Comparison of ENCODE assay signal across 1 cellular context in the genomic region with DNA sequence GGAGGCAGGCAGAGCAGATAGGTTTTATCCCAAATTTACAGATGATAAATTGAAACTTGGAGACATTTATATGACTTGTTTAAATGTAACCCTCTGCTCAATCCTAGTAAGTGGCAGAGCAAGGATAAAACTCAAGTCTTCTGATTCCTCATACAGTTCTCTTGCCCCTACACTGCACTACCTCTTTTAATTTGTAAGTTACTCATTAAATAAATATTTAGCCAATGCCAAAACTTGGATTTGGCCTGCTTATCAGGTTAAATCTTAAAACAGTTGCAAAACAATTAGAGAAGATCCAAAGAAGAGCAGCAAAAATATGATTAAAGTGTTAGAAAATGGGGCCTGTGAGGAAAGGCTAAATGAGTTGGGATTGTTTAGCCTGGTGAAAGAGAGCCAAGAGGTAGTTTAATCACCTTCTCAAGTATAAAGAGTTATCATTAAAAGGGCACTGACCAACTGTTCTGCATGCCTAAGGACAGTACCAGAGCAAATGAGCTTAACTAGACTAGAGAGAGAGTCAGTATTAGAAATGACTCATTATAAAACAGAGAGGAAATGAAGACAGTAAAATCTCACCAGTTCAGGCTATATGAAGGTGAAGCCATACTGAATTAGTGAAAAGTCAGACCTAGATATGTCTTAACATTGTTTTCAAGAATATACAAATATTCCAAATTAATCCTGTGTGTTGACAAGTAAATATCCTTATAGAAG.
TF ChIP-seq lines count a peak whose summit lies in the region.

No MANE protein-coding gene starts in this region.

TF ChIP-seq in GM12878, 131 proteins besides CTCF, POLR2A, EP300 and RAD21:
- TF ChIP-seq, protein P1, sequence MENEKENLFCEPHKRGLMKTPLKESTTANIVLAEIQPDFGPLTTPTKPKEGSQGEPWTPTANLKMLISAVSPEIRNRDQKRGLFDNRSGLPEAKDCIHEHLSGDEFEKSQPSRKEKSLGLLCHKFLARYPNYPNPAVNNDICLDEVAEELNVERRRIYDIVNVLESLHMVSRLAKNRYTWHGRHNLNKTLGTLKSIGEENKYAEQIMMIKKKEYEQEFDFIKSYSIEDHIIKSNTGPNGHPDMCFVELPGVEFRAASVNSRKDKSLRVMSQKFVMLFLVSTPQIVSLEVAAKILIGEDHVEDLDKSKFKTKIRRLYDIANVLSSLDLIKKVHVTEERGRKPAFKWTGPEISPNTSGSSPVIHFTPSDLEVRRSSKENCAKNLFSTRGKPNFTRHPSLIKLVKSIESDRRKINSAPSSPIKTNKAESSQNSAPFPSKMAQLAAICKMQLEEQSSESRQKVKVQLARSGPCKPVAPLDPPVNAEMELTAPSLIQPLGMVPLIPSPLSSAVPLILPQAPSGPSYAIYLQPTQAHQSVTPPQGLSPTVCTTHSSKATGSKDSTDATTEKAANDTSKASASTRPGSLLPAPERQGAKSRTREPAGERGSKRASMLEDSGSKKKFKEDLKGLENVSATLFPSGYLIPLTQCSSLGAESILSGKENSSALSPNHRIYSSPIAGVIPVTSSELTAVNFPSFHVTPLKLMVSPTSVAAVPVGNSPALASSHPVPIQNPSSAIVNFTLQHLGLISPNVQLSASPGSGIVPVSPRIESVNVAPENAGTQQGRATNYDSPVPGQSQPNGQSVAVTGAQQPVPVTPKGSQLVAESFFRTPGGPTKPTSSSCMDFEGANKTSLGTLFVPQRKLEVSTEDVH (IDR thresholded peaks at IDR 0.05; ENCODE audit: low read depth, partially characterized antibody), result no peak
- TF ChIP-seq, protein P2, sequence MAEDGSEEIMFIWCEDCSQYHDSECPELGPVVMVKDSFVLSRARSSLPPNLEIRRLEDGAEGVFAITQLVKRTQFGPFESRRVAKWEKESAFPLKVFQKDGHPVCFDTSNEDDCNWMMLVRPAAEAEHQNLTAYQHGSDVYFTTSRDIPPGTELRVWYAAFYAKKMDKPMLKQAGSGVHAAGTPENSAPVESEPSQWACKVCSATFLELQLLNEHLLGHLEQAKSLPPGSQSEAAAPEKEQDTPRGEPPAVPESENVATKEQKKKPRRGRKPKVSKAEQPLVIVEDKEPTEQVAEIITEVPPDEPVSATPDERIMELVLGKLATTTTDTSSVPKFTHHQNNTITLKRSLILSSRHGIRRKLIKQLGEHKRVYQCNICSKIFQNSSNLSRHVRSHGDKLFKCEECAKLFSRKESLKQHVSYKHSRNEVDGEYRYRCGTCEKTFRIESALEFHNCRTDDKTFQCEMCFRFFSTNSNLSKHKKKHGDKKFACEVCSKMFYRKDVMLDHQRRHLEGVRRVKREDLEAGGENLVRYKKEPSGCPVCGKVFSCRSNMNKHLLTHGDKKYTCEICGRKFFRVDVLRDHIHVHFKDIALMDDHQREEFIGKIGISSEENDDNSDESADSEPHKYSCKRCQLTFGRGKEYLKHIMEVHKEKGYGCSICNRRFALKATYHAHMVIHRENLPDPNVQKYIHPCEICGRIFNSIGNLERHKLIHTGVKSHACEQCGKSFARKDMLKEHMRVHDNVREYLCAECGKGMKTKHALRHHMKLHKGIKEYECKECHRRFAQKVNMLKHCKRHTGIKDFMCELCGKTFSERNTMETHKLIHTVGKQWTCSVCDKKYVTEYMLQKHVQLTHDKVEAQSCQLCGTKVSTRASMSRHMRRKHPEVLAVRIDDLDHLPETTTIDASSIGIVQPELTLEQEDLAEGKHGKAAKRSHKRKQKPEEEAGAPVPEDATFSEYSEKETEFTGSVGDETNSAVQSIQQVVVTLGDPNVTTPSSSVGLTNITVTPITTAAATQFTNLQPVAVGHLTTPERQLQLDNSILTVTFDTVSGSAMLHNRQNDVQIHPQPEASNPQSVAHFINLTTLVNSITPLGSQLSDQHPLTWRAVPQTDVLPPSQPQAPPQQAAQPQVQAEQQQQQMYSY (CRISPR knock-in tag; IDR thresholded peaks at IDR 0.05), result no peak
- no peak for TF ChIP-seq SMAD1 (IDR thresholded peaks at IDR 0.05; ENCODE audit: low read depth, partially characterized antibody)
- peak; percentile 55 for TF ChIP-seq JUNB (IDR thresholded peaks at IDR 0.05)
- TF ChIP-seq SMARCA5 (IDR thresholded peaks at IDR 0.05), result no peak
- no peak for TF ChIP-seq LARP7 (IDR thresholded peaks at IDR 0.05)
- TF ChIP-seq, protein P3, sequence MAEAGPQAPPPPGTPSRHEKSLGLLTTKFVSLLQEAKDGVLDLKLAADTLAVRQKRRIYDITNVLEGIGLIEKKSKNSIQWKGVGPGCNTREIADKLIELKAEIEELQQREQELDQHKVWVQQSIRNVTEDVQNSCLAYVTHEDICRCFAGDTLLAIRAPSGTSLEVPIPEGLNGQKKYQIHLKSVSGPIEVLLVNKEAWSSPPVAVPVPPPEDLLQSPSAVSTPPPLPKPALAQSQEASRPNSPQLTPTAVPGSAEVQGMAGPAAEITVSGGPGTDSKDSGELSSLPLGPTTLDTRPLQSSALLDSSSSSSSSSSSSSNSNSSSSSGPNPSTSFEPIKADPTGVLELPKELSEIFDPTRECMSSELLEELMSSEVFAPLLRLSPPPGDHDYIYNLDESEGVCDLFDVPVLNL (IDR thresholded peaks at IDR 0.05; ENCODE audit: low read depth, low read length), result no peak
- TF ChIP-seq, protein P4, sequence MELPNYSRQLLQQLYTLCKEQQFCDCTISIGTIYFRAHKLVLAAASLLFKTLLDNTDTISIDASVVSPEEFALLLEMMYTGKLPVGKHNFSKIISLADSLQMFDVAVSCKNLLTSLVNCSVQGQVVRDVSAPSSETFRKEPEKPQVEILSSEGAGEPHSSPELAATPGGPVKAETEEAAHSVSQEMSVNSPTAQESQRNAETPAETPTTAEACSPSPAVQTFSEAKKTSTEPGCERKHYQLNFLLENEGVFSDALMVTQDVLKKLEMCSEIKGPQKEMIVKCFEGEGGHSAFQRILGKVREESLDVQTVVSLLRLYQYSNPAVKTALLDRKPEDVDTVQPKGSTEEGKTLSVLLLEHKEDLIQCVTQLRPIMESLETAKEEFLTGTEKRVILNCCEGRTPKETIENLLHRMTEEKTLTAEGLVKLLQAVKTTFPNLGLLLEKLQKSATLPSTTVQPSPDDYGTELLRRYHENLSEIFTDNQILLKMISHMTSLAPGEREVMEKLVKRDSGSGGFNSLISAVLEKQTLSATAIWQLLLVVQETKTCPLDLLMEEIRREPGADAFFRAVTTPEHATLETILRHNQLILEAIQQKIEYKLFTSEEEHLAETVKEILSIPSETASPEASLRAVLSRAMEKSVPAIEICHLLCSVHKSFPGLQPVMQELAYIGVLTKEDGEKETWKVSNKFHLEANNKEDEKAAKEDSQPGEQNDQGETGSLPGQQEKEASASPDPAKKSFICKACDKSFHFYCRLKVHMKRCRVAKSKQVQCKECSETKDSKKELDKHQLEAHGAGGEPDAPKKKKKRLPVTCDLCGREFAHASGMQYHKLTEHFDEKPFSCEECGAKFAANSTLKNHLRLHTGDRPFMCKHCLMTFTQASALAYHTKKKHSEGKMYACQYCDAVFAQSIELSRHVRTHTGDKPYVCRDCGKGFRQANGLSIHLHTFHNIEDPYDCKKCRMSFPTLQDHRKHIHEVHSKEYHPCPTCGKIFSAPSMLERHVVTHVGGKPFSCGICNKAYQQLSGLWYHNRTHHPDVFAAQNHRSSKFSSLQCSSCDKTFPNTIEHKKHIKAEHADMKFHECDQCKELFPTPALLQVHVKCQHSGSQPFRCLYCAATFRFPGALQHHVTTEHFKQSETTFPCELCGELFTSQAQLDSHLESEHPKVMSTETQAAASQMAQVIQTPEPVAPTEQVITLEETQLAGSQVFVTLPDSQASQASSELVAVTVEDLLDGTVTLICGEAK (IDR thresholded peaks at IDR 0.05; ENCODE audit: borderline replicate concordance), result no peak
- TF ChIP-seq WRNIP1 (IDR thresholded peaks at IDR 0.05; ENCODE audit: borderline replicate concordance, low read depth, low read length), result no peak
TF ChIP-seq in GM12878: peak in this region for 1.
